19 cellular contexts compared by ENCODE assay signal in the genomic region with DNA sequence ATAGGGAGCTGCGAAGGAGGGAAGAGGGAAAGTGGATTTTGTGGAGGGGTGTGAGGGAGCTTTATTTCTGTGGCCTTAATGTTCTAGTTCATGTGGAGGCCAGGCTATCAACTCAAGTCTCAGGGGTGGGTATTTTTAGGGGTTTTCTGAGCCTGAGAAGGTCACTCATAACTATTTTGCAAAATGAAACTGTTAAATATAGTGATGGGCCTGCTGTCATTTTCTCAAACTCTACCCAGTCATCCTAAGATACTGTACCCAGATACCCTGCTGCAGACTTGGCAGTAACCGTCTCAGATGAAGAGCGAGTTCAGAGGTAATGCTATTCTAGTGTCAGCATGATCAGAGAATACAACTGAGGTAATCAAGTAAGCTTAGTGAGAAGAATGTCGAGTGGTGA.
DNase-seq lines count a peak whose midpoint lies in the region; ATAC-seq, FAIRE-seq and TF ChIP-seq lines count a peak whose summit lies in the region.
"Had no signal": no experiment of that assay in that cellular context is flagged by ENCODE, and none has a peak within 500 bp of the region (broad histone marks: within the 10 kb centered on the region; RNA-seq: fewer than 3 reads in every experiment).

No MANE protein-coding gene starts in this region.

- ATAC-seq in GM18502 (IDR thresholded peaks at IDR 0.05; ENCODE audit: poor library complexity, unreplicated experiment), result peak; percentile 80
- ATAC-seq in GM19395 (IDR thresholded peaks at IDR 0.05; ENCODE audit: unreplicated experiment), result peak; percentile 72
- ATAC-seq in HG02798 (IDR thresholded peaks at IDR 0.05; ENCODE audit: poor library complexity, unreplicated experiment), result peak; percentile 82
- ATAC-seq in HG03460 (IDR thresholded peaks at IDR 0.05; ENCODE audit: unreplicated experiment), result peak; percentile 66
- ATAC-seq: gastroesophageal sphincter, natural killer cell had no signal

- DNase-seq in NCI-H748 (lab: John Stamatoyannopoulos, UW; ENCODE audit: unreplicated experiment), result no peak
- no peak for DNase-seq in H54 (ENCODE audit: insufficient read length, low spot score)
- DNase-seq in NCI-H82 (lab: John Stamatoyannopoulos, UW), result no peak
- DNase-seq in NOMO-1 treated with DMSO at 0.1 percent for 48 hours (lab: John Stamatoyannopoulos, UW; ENCODE audit: unreplicated experiment), result no peak
- DNase-seq: activated CD4-positive, CD25-positive, alpha-beta regulatory T cell; activated CD8-positive, alpha-beta memory T cell treated with anti-CD3 and anti-CD28 coated beads, Interleukin-2, amount 50 U/mL, for 48 hours; activated naive CD4-positive, alpha-beta T cell treated with anti-CD3 and anti-CD28 coated beads for 36 hours; CD8-positive, alpha-beta memory T cell; natural killer cell; NCI-H2081 treated with DMSO at 0.1 percent for 48 hours; NCI-H526 treated with DMSO at 0.1 percent for 48 hours; retina; RPMI8226; stimulated activated CD4-positive, alpha-beta T cell treated with anti-CD3 and anti-CD28 coated beads, Interleukin-1b, Interleukin-23, amount 100 ng/mL, for 48 hours had no signal

- no peak for FAIRE-seq in H54 (lab: Jason Lieb, UNC)

- TF ChIP-seq POLR2A in H54 (IDR thresholded peaks at IDR 0.05; ENCODE audit: low read depth, low read length), result no peak
